Comparison of ENCODE assay signal across 9 cellular contexts in genomic region chr1:214552174-214552608, GRCh38. TPM values are rescaled to one million over a fixed set of nuclear protein-coding genes. Genes with fewer than 3 reads are reported as not detected.
DNase-seq lines count a peak whose midpoint lies in the region; ATAC-seq and TF ChIP-seq lines count a peak whose summit lies in the region.
"Had no signal": no experiment of that assay in that cellular context is flagged by ENCODE, and none has a peak within 500 bp of the region (broad histone marks: within the 10 kb centered on the region; RNA-seq: fewer than 3 reads in every experiment).

No MANE protein-coding gene starts in this region.

- intact Hi-C loops in ascending aorta (cut with DNase I): loop anchor here (5.0 kb wide), 1 partner anchor 1095 kb away; no protein-coding TSS in a partner anchor

- peak overlapping the region; percentile 96 for H3K9ac ChIP-seq in HUES48 (ENCODE audit: low read depth, low read length)

- H3K27ac ChIP-seq in HUES48 (ENCODE audit: low read depth, low read length) (peak overlapping the region; percentile 99), ascending aorta (peak overlapping the region; percentile 99 to 100), skin epidermis (peak overlapping the region; percentile 29 to 100 (median 96))

- H3K4me3 ChIP-seq in HUES48 (ENCODE audit: low read depth, low read length): peak overlapping the region; percentile 97
- H3K4me3 ChIP-seq in ascending aorta: peak overlapping the region; percentile 90 to 96
- H3K4me3 ChIP-seq in iPS-11a (ENCODE audit: low read depth, low read length): peak overlapping the region; percentile 76
- peak overlapping the region; percentile 61 to 84 (median 75) for H3K4me3 ChIP-seq in skin epidermis

- H3K36me3 ChIP-seq in HUES48 (ENCODE audit: control insufficient read depth, insufficient read depth, low read length): no peaks in the 10 kb centered on the region
- no peaks in the 10 kb centered on the region for H3K36me3 ChIP-seq in ascending aorta

- H3K9me3 ChIP-seq in HUES48 (ENCODE audit: control insufficient read depth, insufficient read depth, low read length) (no peaks in the 10 kb centered on the region), ascending aorta (no peaks in the 10 kb centered on the region)

- ATAC-seq in HG02870 (IDR thresholded peaks at IDR 0.05; ENCODE audit: unreplicated experiment): no peak
- ATAC-seq in HG03108 (IDR thresholded peaks at IDR 0.05; ENCODE audit: unreplicated experiment): no peak

- DNase-seq in DMS 273 (lab: John Stamatoyannopoulos, UW; ENCODE audit: unreplicated experiment) (peak; percentile 81), ascending aorta (ENCODE audit: low spot score in 2 of 2) (peak in 1 of 2 donors; percentile 86), cerebellar nuclear complex (lab: John Stamatoyannopoulos, UW) (no peak)
- DNase-seq: activated B cell treated with CpG ODN at 0.5 μM for 24 hours had no signal

- peak in 1 of 3 experiments; percentile 2 for TF ChIP-seq CTCF in ascending aorta (IDR thresholded peaks at IDR 0.05)

- H3K4me1 ChIP-seq in HUES48 (ENCODE audit: control insufficient read depth, insufficient read depth, low read length): peaks cover 32% of the 10 kb centered on the region
- peaks cover 0 to 29% of the 10 kb centered on the region in 2 donors for H3K4me1 ChIP-seq in ascending aorta

- no peaks in the 10 kb centered on the region for H3K27me3 ChIP-seq in HUES48 (ENCODE audit: control insufficient read depth, insufficient read depth, low read length)
- H3K27me3 ChIP-seq in ascending aorta: no peaks in the 10 kb centered on the region

RNA-seq across cellular contexts. Expression of gene PTPN14, which starts 0.8 kb away (rescaled TPM):
- total RNA-seq in ascending aorta: 27.2 TPM
- total RNA-seq: activated B cell treated with CpG ODN at 0.5 μM for 24 hours had no signal

RNA-seq across cellular contexts. Expression of gene CENPF, which starts 50.8 kb away (rescaled TPM):
- total RNA-seq in ascending aorta: 0.53 TPM
